ENCODE assay signal across 9 cellular contexts in genomic region chr21:25298512-25299491, GRCh38.
DNase-seq lines count a peak whose midpoint lies in the region; ATAC-seq, FAIRE-seq and TF ChIP-seq lines count a peak whose summit lies in the region.
"Had no signal": no experiment of that assay in that cellular context is flagged by ENCODE, and none has a peak within 500 bp of the region (broad histone marks: within the 10 kb centered on the region; RNA-seq: fewer than 3 reads in every experiment).

No MANE protein-coding gene starts in this region.

- no peak for FAIRE-seq in RCC 7860 (lab: Jason Lieb, UNC)

- ATAC-seq in GM18861 (IDR thresholded peaks at IDR 0.05; ENCODE audit: unreplicated experiment) (peak; percentile 93), GM21786 (IDR thresholded peaks at IDR 0.05; ENCODE audit: unreplicated experiment) (peak; percentile 94), HG03558 (IDR thresholded peaks at IDR 0.05; ENCODE audit: extremely low read depth, unreplicated experiment) (peak; percentile 86), esophagus mucosa (peak; percentile 59), SK-N-SH treated with all-trans-retinoic acid at 6 μM for 48 hours (no peak)

- DNase-seq in activated T-cell treated with anti-CD3 and anti-CD28 coated beads, Interleukin-2, amount 50 U/mL, for 1 hour = no peak
- DNase-seq in RCC 7860 (ENCODE audit: low spot score) (no peak), GM03348 (ENCODE audit: low spot score) (no peak)
- DNase-seq: tibial artery had no signal

TF ChIP-seq in SK-N-SH treated with all-trans-retinoic acid at 6 μM for 48 hours, 23 proteins besides CTCF, POLR2A, EP300 and RAD21:
- TF ChIP-seq CSRNP3 (CRISPR knock-in tag; IDR thresholded peaks at IDR 0.05) = no peak
- no peak for TF ChIP-seq ESRRG (CRISPR knock-in tag; IDR thresholded peaks at IDR 0.05)
- no peak for TF ChIP-seq ISL1 (CRISPR knock-in tag; IDR thresholded peaks at IDR 0.05)
- TF ChIP-seq ZNF565 (CRISPR knock-in tag; conservative IDR thresholded peaks at IDR 0.05; ENCODE audit: low read depth) = no peak
- no peak for TF ChIP-seq CSDC2 (CRISPR knock-in tag; IDR thresholded peaks at IDR 0.05)
- no peak for TF ChIP-seq GLIS3 (CRISPR knock-in tag; IDR thresholded peaks at IDR 0.05)
- TF ChIP-seq ARNTL (CRISPR knock-in tag; IDR thresholded peaks at IDR 0.05; ENCODE audit: borderline replicate concordance, low read depth) = no peak
- TF ChIP-seq ZFP3 (CRISPR knock-in tag; IDR thresholded peaks at IDR 0.05) = no peak
- no peak for TF ChIP-seq POU6F1 (CRISPR knock-in tag; IDR thresholded peaks at IDR 0.05; ENCODE audit: borderline replicate concordance, low read depth)
- TF ChIP-seq BACH2 (CRISPR knock-in tag; IDR thresholded peaks at IDR 0.05; ENCODE audit: borderline replicate concordance) = no peak
- TF ChIP-seq SNAI2 (CRISPR knock-in tag; IDR thresholded peaks at IDR 0.05) = no peak
- TF ChIP-seq RARB (CRISPR knock-in tag; IDR thresholded peaks at IDR 0.05) = no peak
- TF ChIP-seq CREB5 (CRISPR knock-in tag; IDR thresholded peaks at IDR 0.05; ENCODE audit: low read depth) = no peak
- TF ChIP-seq OSR1 (CRISPR knock-in tag; IDR thresholded peaks at IDR 0.05) = no peak
- no peak for TF ChIP-seq PPARA (CRISPR knock-in tag; IDR thresholded peaks at IDR 0.05; ENCODE audit: borderline replicate concordance)
- no peak for TF ChIP-seq ZNF70 (CRISPR knock-in tag; IDR thresholded peaks at IDR 0.05)
- no peak for TF ChIP-seq TSHZ2 (CRISPR knock-in tag; IDR thresholded peaks at IDR 0.05)
